ENCODE assay signal across 15 cellular contexts in genomic region chr14:55771242-55772025, GRCh38.
DNase-seq lines count a peak whose midpoint lies in the region; ATAC-seq and TF ChIP-seq lines count a peak whose summit lies in the region.
"Had no signal": no experiment of that assay in that cellular context is flagged by ENCODE, and none has a peak within 500 bp of the region (broad histone marks: within the 10 kb centered on the region; RNA-seq: fewer than 3 reads in every experiment).

No MANE protein-coding gene starts in this region.

- H3K9me3 ChIP-seq in left ventricle myocardium inferior (replicated peaks), result no peaks in the 10 kb centered on the region
- no peaks in the 10 kb centered on the region for H3K9me3 ChIP-seq in PC-3 (ENCODE audit: low read length)
- H3K9me3 ChIP-seq: BLaER1, Caco-2 had no signal

- no peak for TF ChIP-seq CTCF in left ventricle myocardium inferior (IDR thresholded peaks at IDR 0.05; ENCODE audit: borderline replicate concordance)
- no peak for TF ChIP-seq CTCF in PC-3 (conservative IDR thresholded peaks at IDR 0.05; ENCODE audit: low read depth, low read length)

- DNase-seq in Right ventricle myocardium superior, result no peak
- no peak for DNase-seq in cardiac septum (ENCODE audit: low spot score)
- DNase-seq in left ventricle myocardium inferior, result no peak
- no peak for DNase-seq in sciatic nerve (ENCODE audit: low spot score)
- no peak for DNase-seq in HCEC 1CT
- DNase-seq in NCI-H128 (lab: John Stamatoyannopoulos, UW; ENCODE audit: unreplicated experiment), result no peak
- DNase-seq in PC-3, result no peak
- no peak for DNase-seq in NCI-H748 (lab: John Stamatoyannopoulos, UW; ENCODE audit: unreplicated experiment)
- DNase-seq: 8988T; AML-193; Caco-2; CD8-positive, alpha-beta memory T cell; DND-41; GDM1 had no signal

- no peaks in the 10 kb centered on the region for H4K20me1 ChIP-seq in PC-3 (ENCODE audit: low read length)
- H4K20me1 ChIP-seq: BLaER1 had no signal

- H3K27ac ChIP-seq in left ventricle myocardium inferior (replicated peaks) (peak overlapping the region; percentile 37), PC-3 (ENCODE audit: low read length) (no peak overlapping the region)
- H3K27ac ChIP-seq: BLaER1 had no signal

- no peak overlapping the region for H3K4me2 ChIP-seq in PC-3 (ENCODE audit: low read length)
- H3K4me2 ChIP-seq: BLaER1 had no signal

- ATAC-seq in Right ventricle myocardium superior (ENCODE audit: poor library complexity) (peak; percentile 72), sciatic nerve (peak; percentile 86), PC-3 (no peak)

- peaks cover 6% of the 10 kb centered on the region for H3K4me1 ChIP-seq in left ventricle myocardium inferior
- no peaks in the 10 kb centered on the region for H3K4me1 ChIP-seq in PC-3 (ENCODE audit: insufficient read depth, low read length)
- H3K4me1 ChIP-seq: BLaER1 had no signal

- no peak overlapping the region for H2AFZ ChIP-seq in PC-3 (ENCODE audit: low read length)

- CTCF ChIA-PET in PC-3 (lab: Charles Lee), result interaction anchor here (0.5 kb wide), 1 partner anchor 783 kb away, joined by 3 read pairs; no protein-coding TSS in a partner anchor

- no peaks in the 10 kb centered on the region for H3K79me2 ChIP-seq in PC-3 (ENCODE audit: low read length)

- H3K9ac ChIP-seq in PC-3 (ENCODE audit: low read length), result no peak overlapping the region
- H3K9ac ChIP-seq: BLaER1 had no signal

- BruUV-seq in PC-3 (replicated peaks; lab: Mats Ljungman, UMichigan), result no TSS peak

- intact Hi-C loops in Right ventricle myocardium superior (cut with DNase I) (no loop called here), cardiac septum (cut with DNase I) (no loop called here), left ventricle myocardium inferior (cut with micrococcal nuclease) (no loop called here), sciatic nerve (cut with DNase I) (no loop called here), PC-3 (cut with micrococcal nuclease) (no loop called here)

- no peaks in the 10 kb centered on the region for H3K27me3 ChIP-seq in left ventricle myocardium inferior (ENCODE audit: low read depth)
- H3K27me3 ChIP-seq in PC-3 (ENCODE audit: low read length), result no peaks in the 10 kb centered on the region
- H3K27me3 ChIP-seq: BLaER1 had no signal

- H3K36me3 ChIP-seq in left ventricle myocardium inferior (no peaks in the 10 kb centered on the region), PC-3 (ENCODE audit: low read depth, low read length) (no peaks in the 10 kb centered on the region)
- H3K36me3 ChIP-seq: BLaER1 had no signal

- H3K9me2 ChIP-seq in PC-3 (replicated peaks; ENCODE audit: low read length), result no peaks in the 10 kb centered on the region

- H3K4me3 ChIP-seq in left ventricle myocardium inferior (no peak overlapping the region), PC-3 (ENCODE audit: low read length) (no peak overlapping the region)
- H3K4me3 ChIP-seq: BLaER1 had no signal

- POLR2A ChIA-PET in PC-3 (lab: Charles Lee; ENCODE audit: unreplicated experiment), result interaction anchor here (0.5 kb wide), 1 partner anchor 11 kb away, joined by 3 read pairs; no protein-coding TSS in a partner anchor

- H3F3A ChIP-seq in PC-3 (ENCODE audit: low read length, unreplicated experiment), result no peaks in the 10 kb centered on the region
